In genomic region chr15:85769182-85769900, GRCh38 we compare ENCODE assay signal across 20 cellular contexts. TPM values are rescaled to one million over a fixed set of nuclear protein-coding genes. Genes with fewer than 3 reads are reported as not detected.
DNase-seq lines count a peak whose midpoint lies in the region; ATAC-seq, FAIRE-seq and TF ChIP-seq lines count a peak whose summit lies in the region.
"Had no signal": no experiment of that assay in that cellular context is flagged by ENCODE, and none has a peak within 500 bp of the region (broad histone marks: within the 10 kb centered on the region; RNA-seq: fewer than 3 reads in every experiment).

No MANE protein-coding gene starts in this region.

- H3K9me3 ChIP-seq in right lobe of liver (no peaks in the 10 kb centered on the region), subcutaneous abdominal adipose tissue (ENCODE audit: control insufficient read depth in 5 of 5, low read length in 5 of 5) (no peaks in the 10 kb centered on the region)
- H3K9me3 ChIP-seq: HAP-1, Peyer's patch, SJSA1 had no signal

- DNase-seq in cardiac septum (ENCODE audit: low spot score) = peak; percentile 57
- no peak for DNase-seq in left cardiac atrium
- DNase-seq in right lobe of liver = no peak
- no peak for DNase-seq in D721Med (ENCODE audit: insufficient read length, low spot score)
- DNase-seq in activated CD4-positive, alpha-beta T cell treated with anti-CD3 and anti-CD28 coated beads, Interleukin-2, amount 50 U/mL, for 48 hours = no peak
- DNase-seq: DMS79, NCI-H1694, NCI-H2081, NCI-H2171, NCI-H345, NCI-H524 treated with DMSO at 0.1 percent for 48 hours, NCI-H82 had no signal

- FAIRE-seq in D721Med (lab: Jason Lieb, UNC) = no peak

- H3K4me1 ChIP-seq in right lobe of liver (peaks cover 0 to 62% (median 29%) of the 10 kb centered on the region in 4 donors), subcutaneous abdominal adipose tissue (ENCODE audit: control insufficient read depth in 5 of 5, insufficient read depth in 5 of 5, low read length in 5 of 5) (peaks cover 21 to 77% (median 39%) of the 10 kb centered on the region in 5 donors)
- H3K4me1 ChIP-seq: HAP-1, Peyer's patch, SJSA1 had no signal

- peak overlapping the region; percentile 41 for H3K27ac ChIP-seq in angular gyrus (ENCODE audit: low read depth, low read length)
- H3K27ac ChIP-seq in right lobe of liver = peak overlapping the region; percentile 83 to 97 (median 96)
- peak overlapping the region; percentile 90 for H3K27ac ChIP-seq in subcutaneous abdominal adipose tissue (ENCODE audit: low read depth, low read length)
- H3K27ac ChIP-seq: HL-60, KMS-11, Peyer's patch, SJSA1 had no signal

- H3K9ac ChIP-seq in subcutaneous abdominal adipose tissue (ENCODE audit: low read length in 5 of 5) = no peak overlapping the region
- H3K9ac ChIP-seq: KMS-11 had no signal

- no peaks in the 10 kb centered on the region for H3K36me3 ChIP-seq in right lobe of liver
- peaks cover 0 to 19% (median 8%) of the 10 kb centered on the region in 5 donors for H3K36me3 ChIP-seq in subcutaneous abdominal adipose tissue (ENCODE audit: control insufficient read depth in 5 of 5, insufficient read depth in 5 of 5, low read length in 5 of 5)

- WGBS in right lobe of liver (ENCODE audit: insufficient coverage, low coverage, low lambda C conversion rate, missing lambda C conversion rate) = 96% methylated on average over 9 of the region's 42 CpGs

- H3K27me3 ChIP-seq in right lobe of liver (no peaks in the 10 kb centered on the region), subcutaneous abdominal adipose tissue (ENCODE audit: control insufficient read depth in 5 of 5, insufficient read depth in 4 of 5, low read length in 5 of 5) (no peaks in the 10 kb centered on the region)
- H3K27me3 ChIP-seq: Peyer's patch, SJSA1 had no signal

- H3K4me3 ChIP-seq in right lobe of liver = no peak overlapping the region
- H3K4me3 ChIP-seq in subcutaneous abdominal adipose tissue (ENCODE audit: low read depth in 1 of 5, low read length in 5 of 5) = no peak overlapping the region
- H3K4me3 ChIP-seq: HAP-1, Peyer's patch, SJSA1 had no signal

- no peak for TF ChIP-seq POLR2A in right lobe of liver (IDR thresholded peaks at IDR 0.05)

- intact Hi-C loops in cardiac septum (cut with DNase I) (no loop called here), left cardiac atrium (cut with DNase I) (loop anchor here in 1 of 2 donors (10.0 kb wide), 1 partner anchor 65 kb away; no protein-coding TSS in a partner anchor), right lobe of liver (cut with DNase I) (no loop called here)

- ATAC-seq in left cardiac atrium = no peak
- no peak for ATAC-seq in right lobe of liver
- no peak for ATAC-seq in GM21619 (IDR thresholded peaks at IDR 0.05; ENCODE audit: unreplicated experiment)

- TF ChIP-seq CTCF in right lobe of liver (IDR thresholded peaks at IDR 0.05) (no peak), D721Med (IDR thresholded peaks at IDR 0.05; ENCODE audit: insufficient read depth, missing control alignments) (no peak)

RNA-seq across cellular contexts. Expression of gene KLHL25, which starts 25.4 kb away (rescaled TPM):
- total RNA-seq in cardiac septum = 5.1 TPM
- total RNA-seq in left cardiac atrium = 1 to 10 TPM; 5.9 to 7.3 TPM
- 10 to 100 TPM in 3 of 6 experiments, 1 to 10 TPM in 3; 5.8 to 21.7 (median 13.4) TPM for total RNA-seq in right lobe of liver

Comparison
In these comparisons a context has a peak if more than half of its experiments do, and no peak if none do; other contexts are left out.
1. H3K27ac ChIP-seq: peak in every context shown above with its lines; median percentile 96 in right lobe of liver; 90 in subcutaneous abdominal adipose tissue; 41 in angular gyrus.